Comparison of ENCODE assay signal across 31 cellular contexts in the genomic region with DNA sequence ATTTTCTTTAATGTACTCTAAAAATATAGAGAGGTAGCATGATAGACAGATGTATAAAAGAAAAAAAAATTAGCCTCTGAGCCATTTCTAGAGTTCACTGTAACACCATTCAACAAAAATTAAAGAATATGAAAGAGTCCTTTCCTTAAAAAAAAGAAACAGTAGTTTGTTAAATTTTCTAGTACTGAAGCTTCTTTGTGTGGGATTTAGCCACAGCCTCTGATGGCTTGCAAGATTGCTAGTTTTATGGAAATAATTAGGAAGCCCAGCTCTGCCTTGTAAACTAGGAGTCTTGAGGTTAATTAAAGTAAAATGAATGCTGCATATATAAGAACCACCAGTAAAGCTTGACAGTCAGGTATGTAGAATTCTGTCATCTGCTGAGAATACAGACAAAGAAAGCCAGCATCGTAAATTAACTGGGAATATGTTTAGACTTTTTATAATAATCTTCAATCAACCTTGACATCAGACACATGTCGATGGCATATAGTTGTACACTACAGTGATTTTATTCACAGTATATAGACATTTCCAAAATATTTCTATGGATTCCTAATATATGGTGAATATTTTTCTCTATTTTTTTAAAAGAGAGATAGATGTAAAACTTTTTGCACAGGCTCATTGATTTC. TPM values are rescaled to one million over a fixed set of nuclear protein-coding genes. Genes with fewer than 3 reads are reported as not detected.
"Had no signal": no experiment of that assay in that cellular context is flagged by ENCODE, and none has a peak within 500 bp of the region (broad histone marks: within the 10 kb centered on the region; RNA-seq: fewer than 3 reads in every experiment).

No MANE protein-coding gene starts in this region.

- H3K27ac ChIP-seq: neutrophil, pancreas, psoas muscle, right lobe of liver, sigmoid colon, spleen, suprapubic skin, testis, tibial artery, transverse colon, upper lobe of right lung, uterus had no signal

- H3K27ac Mint-ChIP-seq: naive thymus-derived CD4-positive, alpha-beta T cell; natural killer cell; progenitor cell of endocrine pancreas; stimulated activated memory B cell treated with anti-CD40 and anti-IgM and Interleukin-4, amounts not matched to agents 10 μg/mL and 1 μg/mL and 100 μg/mL, for 72 hours; stimulated activated naive CD8-positive, alpha-beta T cell treated with anti-CD3 and anti-CD28 coated beads, Interleukin-15, amount 100 ng/mL, for 72 hours; type B pancreatic cell had no signal

- H3K27me3 Mint-ChIP-seq: progenitor cell of endocrine pancreas; stimulated activated naive CD8-positive, alpha-beta T cell treated with anti-CD3 and anti-CD28 coated beads, Interleukin-15, amount 100 ng/mL, for 72 hours; type B pancreatic cell had no signal

- H3K36me3 ChIP-seq: neutrophil, pancreas, right lobe of liver, sigmoid colon, spleen, suprapubic skin, tibial artery, transverse colon, upper lobe of right lung, uterus had no signal

- H3K27me3 ChIP-seq: neutrophil, pancreas, right lobe of liver, sigmoid colon, spleen, suprapubic skin, testis, tibial artery, transverse colon, upper lobe of right lung, uterus had no signal

- ATAC-seq: naive thymus-derived CD4-positive, alpha-beta T cell; natural killer cell; pancreas; psoas muscle; right cardiac atrium; stimulated activated memory B cell treated with anti-CD40 and anti-IgM and Interleukin-4, amounts not matched to agents 10 μg/mL and 1 μg/mL and 100 μg/mL, for 72 hours; stimulated activated naive CD8-positive, alpha-beta T cell treated with anti-CD3 and anti-CD28 coated beads, Interleukin-15, amount 100 ng/mL, for 72 hours; stimulated activated naive CD8-positive, alpha-beta T cell treated with anti-CD3 and anti-CD28 coated beads, Interleukin-15, Interleukin-2, amounts not matched to agents 100 U/mL and 50 U/mL, for 24 hours; upper lobe of right lung had no signal

- DNase-seq: naive thymus-derived CD4-positive, alpha-beta T cell; natural killer cell; nucleus accumbens; pancreas; psoas muscle; right cardiac atrium; right lobe of liver; sigmoid colon; spleen; stimulated activated CD4-positive, alpha-beta T cell treated with anti-CD3 and anti-CD28 coated beads, Interleukin-12 subunit alpha, Interleukin-12 subunit beta, amount 100 ng/mL, for 4 hours; stimulated activated CD4-positive, alpha-beta T cell treated with anti-CD3 and anti-CD28 coated beads, Interleukin-1b, Interleukin-23, amount 100 ng/mL, for 48 hours; stimulated activated CD4-positive, alpha-beta T cell treated with anti-CD3 and anti-CD28 coated beads, Interleukin-4, amount 100 ng/mL, for 1 hour; stimulated activated CD4-positive, alpha-beta T cell treated with anti-CD3 and anti-CD28 coated beads, Interleukin-4, amount 100 ng/mL, for 4 hours; stimulated activated CD8-positive, alpha-beta memory T cell treated with anti-CD3 and anti-CD28 coated beads, Interleukin-4, amount 100 ng/mL, for 48 hours; stimulated activated naive CD4-positive, alpha-beta T cell; stimulated activated naive CD8-positive, alpha-beta T cell treated with anti-CD3 and anti-CD28 coated beads, Interleukin-15, amount 100 ng/mL, for 72 hours; stimulated activated naive CD8-positive, alpha-beta T cell treated with anti-CD3 and anti-CD28 coated beads, Interleukin-15, Interleukin-2, amounts not matched to agents 100 U/mL and 50 U/mL, for 24 hours; substantia nigra; testis; tibial artery; transverse colon; upper lobe of right lung; uterus had no signal

- H3K36me3 Mint-ChIP-seq: naive thymus-derived CD4-positive, alpha-beta T cell; natural killer cell; stimulated activated memory B cell treated with anti-CD40 and anti-IgM and Interleukin-4, amounts not matched to agents 10 μg/mL and 1 μg/mL and 100 μg/mL, for 72 hours; type B pancreatic cell had no signal

- H3K4me1 ChIP-seq: pancreas, psoas muscle, sigmoid colon, spleen, suprapubic skin, testis, tibial artery, upper lobe of right lung, uterus had no signal

- H3K4me3 ChIP-seq: pancreas, psoas muscle, right lobe of liver, sigmoid colon, spleen, suprapubic skin, testis, tibial artery, transverse colon, upper lobe of right lung, uterus had no signal

- H3K4me1 Mint-ChIP-seq: naive thymus-derived CD4-positive, alpha-beta T cell; natural killer cell; nephron; neural crest cell; stimulated activated memory B cell treated with anti-CD40 and anti-IgM and Interleukin-4, amounts not matched to agents 10 μg/mL and 1 μg/mL and 100 μg/mL, for 72 hours; stimulated activated naive CD8-positive, alpha-beta T cell treated with anti-CD3 and anti-CD28 coated beads, Interleukin-15, amount 100 ng/mL, for 72 hours had no signal

- H3K9me3 ChIP-seq: neutrophil, pancreas, psoas muscle, right lobe of liver, sigmoid colon, spleen, suprapubic skin, testis, tibial artery, transverse colon, upper lobe of right lung, uterus had no signal

- H3K4me3 Mint-ChIP-seq: naive thymus-derived CD4-positive, alpha-beta T cell; natural killer cell; nephron; neural crest cell; stimulated activated memory B cell treated with anti-CD40 and anti-IgM and Interleukin-4, amounts not matched to agents 10 μg/mL and 1 μg/mL and 100 μg/mL, for 72 hours; stimulated activated naive CD8-positive, alpha-beta T cell treated with anti-CD3 and anti-CD28 coated beads, Interleukin-15, amount 100 ng/mL, for 72 hours; type B pancreatic cell had no signal

- H3K9me3 Mint-ChIP-seq: naive thymus-derived CD4-positive, alpha-beta T cell; natural killer cell; nephron; stimulated activated memory B cell treated with anti-CD40 and anti-IgM and Interleukin-4, amounts not matched to agents 10 μg/mL and 1 μg/mL and 100 μg/mL, for 72 hours; stimulated activated naive CD8-positive, alpha-beta T cell treated with anti-CD3 and anti-CD28 coated beads, Interleukin-15, amount 100 ng/mL, for 72 hours; type B pancreatic cell had no signal

RNA-seq across cellular contexts. Expression of a gene that starts 44.8 kb away (rescaled TPM):
- polyA plus RNA-seq: naive thymus-derived CD4-positive, alpha-beta T cell; pancreas; right cardiac atrium; urinary bladder had no signal
